17 cellular contexts compared by ENCODE assay signal in genomic region chr2:158905824-158906223, GRCh38.
"Had no signal": no experiment of that assay in that cellular context is flagged by ENCODE, and none has a peak within 500 bp of the region (broad histone marks: within the 10 kb centered on the region; RNA-seq: fewer than 3 reads in every experiment).

No MANE protein-coding gene starts in this region.

- H3K4me1 ChIP-seq: thyroid gland, vagina had no signal

- H3K27ac Mint-ChIP-seq: effector memory CD8-positive, alpha-beta T cell; natural killer cell treated with Interleukin-12 subunit alpha and Interleukin-12 subunit beta and Interleukin-15 and Interleukin-18, amount 100 ng/mL, for 72 hours had no signal

- H3K9me3 ChIP-seq: esophagus squamous epithelium, heart left ventricle, sigmoid colon, stomach, thyroid gland, upper lobe of left lung, vagina had no signal

- H3K36me3 ChIP-seq: esophagus squamous epithelium, heart left ventricle, sigmoid colon, stomach, thyroid gland, upper lobe of left lung, vagina had no signal

- ATAC-seq: effector memory CD8-positive, alpha-beta T cell; heart left ventricle; natural killer cell treated with Interleukin-12 subunit alpha and Interleukin-12 subunit beta and Interleukin-15 and Interleukin-18, amount 100 ng/mL, for 72 hours had no signal

- H3K9me3 Mint-ChIP-seq: effector memory CD8-positive, alpha-beta T cell; natural killer cell treated with Interleukin-12 subunit alpha and Interleukin-12 subunit beta and Interleukin-15 and Interleukin-18, amount 100 ng/mL, for 72 hours had no signal

- H3K4me3 Mint-ChIP-seq: effector memory CD8-positive, alpha-beta T cell; natural killer cell treated with Interleukin-12 subunit alpha and Interleukin-12 subunit beta and Interleukin-15 and Interleukin-18, amount 100 ng/mL, for 72 hours had no signal

- H3K36me3 Mint-ChIP-seq: natural killer cell treated with Interleukin-12 subunit alpha and Interleukin-12 subunit beta and Interleukin-15 and Interleukin-18, amount 100 ng/mL, for 72 hours had no signal

- H3K4me3 ChIP-seq: esophagus squamous epithelium, heart left ventricle, sigmoid colon, skin epidermis, stomach, thyroid gland, upper lobe of left lung, vagina had no signal

- H3K27me3 ChIP-seq: esophagus squamous epithelium, heart left ventricle, sigmoid colon, stomach, thyroid gland, upper lobe of left lung, vagina had no signal

- H3K27ac ChIP-seq: epithelial cell of prostate, esophagus squamous epithelium, heart left ventricle, skin epidermis, thyroid gland, vagina had no signal

- DNase-seq: effector memory CD8-positive, alpha-beta T cell; esophagus squamous epithelium; heart left ventricle; hippocampal formation; kidney glomerular epithelial cell; midbrain; posterior cingulate gyrus; sigmoid colon; stimulated activated naive CD4-positive, alpha-beta T cell; stomach; substantia nigra; thyroid gland; upper lobe of left lung had no signal
